In the genomic region with DNA sequence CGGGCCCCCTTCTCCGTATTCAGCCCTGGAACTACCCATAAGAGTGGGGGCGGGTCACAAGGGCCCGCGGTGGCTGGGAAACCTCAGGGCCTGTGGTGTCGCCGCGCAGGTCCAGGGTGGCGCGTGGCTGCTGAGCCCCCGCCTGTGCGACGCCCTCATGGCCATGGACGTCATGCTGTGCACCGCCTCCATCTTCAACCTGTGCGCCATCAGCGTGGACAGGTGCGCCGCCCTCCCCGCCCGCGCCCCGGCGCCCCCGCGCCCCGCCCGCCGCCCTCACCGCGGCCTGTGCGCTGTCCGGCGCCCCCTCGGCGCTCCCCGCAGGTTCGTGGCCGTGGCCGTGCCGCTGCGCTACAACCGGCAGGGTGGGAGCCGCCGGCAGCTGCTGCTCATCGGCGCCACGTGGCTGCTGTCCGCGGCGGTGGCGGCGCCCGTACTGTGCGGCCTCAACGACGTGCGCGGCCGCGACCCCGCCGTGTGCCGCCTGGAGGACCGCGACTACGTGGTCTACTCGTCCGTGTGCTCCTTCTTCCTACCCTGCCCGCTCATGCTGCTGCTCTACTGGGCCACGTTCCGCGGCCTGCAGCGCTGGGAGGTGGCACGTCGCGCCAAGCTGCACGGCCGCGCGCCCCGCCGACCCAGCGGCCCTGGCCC, we compare ENCODE assay signal across 16 cellular contexts. TPM values are rescaled to one million over a fixed set of nuclear protein-coding genes. Genes with fewer than 3 reads are reported as not detected.
DNase-seq lines count a peak whose midpoint lies in the region; ATAC-seq and TF ChIP-seq lines count a peak whose summit lies in the region.
"Had no signal": no experiment of that assay in that cellular context is flagged by ENCODE, and none has a peak within 500 bp of the region (broad histone marks: within the 10 kb centered on the region; RNA-seq: fewer than 3 reads in every experiment).

No MANE protein-coding gene starts in this region.

- H3K9me2 ChIP-seq in Karpas-422 (replicated peaks; ENCODE audit: insufficient read depth, low read length), result no peaks in the 10 kb centered on the region

- H3K9ac ChIP-seq in iPS-18a (ENCODE audit: low read length) (peak overlapping the region; percentile 61), smooth muscle cell (ENCODE audit: low read depth) (peak overlapping the region; percentile 53), Karpas-422 (ENCODE audit: low read length) (no peak overlapping the region)

- H3K36me3 ChIP-seq in heart right ventricle (peaks cover 0 to 27% (median 6%) of the 10 kb centered on the region in 9 donors), iPS-18a (ENCODE audit: control insufficient read depth, low read depth, low read length) (peaks cover 3% of the 10 kb centered on the region), smooth muscle cell (ENCODE audit: low read depth) (no peaks in the 10 kb centered on the region), SJCRH30 (no peaks in the 10 kb centered on the region; the same call in 1 of the 2 replicates), Karpas-422 (ENCODE audit: insufficient read depth, low read length) (0 out of 2 replicates have a peak, but pooled peaks cover 2% of the 10 kb centered on the region)

- H3K79me2 ChIP-seq in smooth muscle cell (ENCODE audit: low read depth) (no peaks in the 10 kb centered on the region), Karpas-422 (ENCODE audit: low read length) (no peaks in the 10 kb centered on the region)

- ATAC-seq in right cardiac atrium (no peak), heart right ventricle (no peak), activated B cell treated with CpG ODN at 0.5 μM for 24 hours (ENCODE audit: low read depth) (peak; percentile 15), GM19463 (IDR thresholded peaks at IDR 0.05; ENCODE audit: unreplicated experiment) (no peak)
- ATAC-seq: upper lobe of right lung had no signal

- H3K4me3 Mint-ChIP-seq in activated B cell treated with CpG ODN at 0.5 μM for 24 hours, result no peak overlapping the region

- H4K20me1 ChIP-seq in smooth muscle cell (ENCODE audit: low read depth) (peaks cover 75% of the 10 kb centered on the region), Karpas-422 (ENCODE audit: insufficient read depth, low read depth, low read length) (no peaks in the 10 kb centered on the region; the same call in 1 of the 2 replicates)

- H3K4me2 ChIP-seq in smooth muscle cell, result peak overlapping the region; percentile 77
- no peak overlapping the region for H3K4me2 ChIP-seq in Karpas-422 (ENCODE audit: low read depth, low read length, poor library complexity, severe bottlenecking)

- CTCF ChIA-PET in activated B cell treated with CpG ODN at 0.5 μM for 24 hours (lab: Charles Lee), result no interaction called here

- peaks cover 24% of the 10 kb centered on the region for H3K4me1 Mint-ChIP-seq in activated B cell treated with CpG ODN at 0.5 μM for 24 hours

- peaks cover 23% of the 10 kb centered on the region for H3K27me3 Mint-ChIP-seq in activated B cell treated with CpG ODN at 0.5 μM for 24 hours

- POLR2A ChIA-PET in activated B cell treated with CpG ODN at 0.5 μM for 24 hours (lab: Charles Lee), result no interaction called here

- H3K27me3 ChIP-seq in right cardiac atrium (ENCODE audit: control insufficient read depth, insufficient read depth) (no peaks in the 10 kb centered on the region), heart right ventricle (peaks cover 19 to 53% (median 40%) of the 10 kb centered on the region in 7 donors), iPS-18a (ENCODE audit: control insufficient read depth, insufficient read depth, low read length) (peaks cover 65% of the 10 kb centered on the region), smooth muscle cell (ENCODE audit: low read depth) (peaks cover 21% of the 10 kb centered on the region), SJCRH30 (no peaks in the 10 kb centered on the region), Karpas-422 (ENCODE audit: low read length) (no peaks in the 10 kb centered on the region)

- H3F3A ChIP-seq in smooth muscle cell (ENCODE audit: low read depth), result no peaks in the 10 kb centered on the region

- peak overlapping the region; percentile 2 for H3K4me3 ChIP-seq in right cardiac atrium (ENCODE audit: low read length)
- no peak overlapping the region for H3K4me3 ChIP-seq in heart right ventricle
- H3K4me3 ChIP-seq in iPS-18a (ENCODE audit: low read length), result peak overlapping the region; percentile 54
- H3K4me3 ChIP-seq in smooth muscle cell, result peak overlapping the region; percentile 9
- H3K4me3 ChIP-seq in SJCRH30, result no peak overlapping the region
- no peak overlapping the region for H3K4me3 ChIP-seq in Karpas-422 (ENCODE audit: low read length)
- H3K4me3 ChIP-seq: upper lobe of right lung had no signal

- H2AFZ ChIP-seq in smooth muscle cell (ENCODE audit: low read depth) (no peak overlapping the region), Karpas-422 (ENCODE audit: low read length) (no peak overlapping the region)

- peaks cover 5% of the 10 kb centered on the region for H3K36me3 Mint-ChIP-seq in activated B cell treated with CpG ODN at 0.5 μM for 24 hours (ENCODE audit: low read depth)
- H3K36me3 Mint-ChIP-seq: immature natural killer cell had no signal

- H3K4me1 ChIP-seq in right cardiac atrium (ENCODE audit: control insufficient read depth, insufficient read depth, low read length) (peaks cover 10% of the 10 kb centered on the region), heart right ventricle (peaks cover 4 to 30% (median 24%) of the 10 kb centered on the region in 9 donors), iPS-18a (ENCODE audit: control insufficient read depth, low read depth, low read length) (peaks cover 8% of the 10 kb centered on the region), smooth muscle cell (ENCODE audit: low read depth) (peaks cover 23% of the 10 kb centered on the region), SJCRH30 (no peaks in the 10 kb centered on the region), Karpas-422 (ENCODE audit: low read length) (no peaks in the 10 kb centered on the region)

- no peak overlapping the region for H3K27ac Mint-ChIP-seq in activated B cell treated with CpG ODN at 0.5 μM for 24 hours
- H3K27ac Mint-ChIP-seq: immature natural killer cell had no signal

- intact Hi-C loops in right cardiac atrium (cut with DNase I), result no loop called here
- intact Hi-C loops in heart right ventricle (cut with DNase I), result loop anchor here in 1 of 10 donors (1.0 kb wide), 1 partner anchor 34 kb away; no protein-coding TSS in a partner anchor
- intact Hi-C loops in activated B cell treated with CpG ODN at 0.5 μM for 24 hours (cut with micrococcal nuclease), result no loop called here

- H3K27ac ChIP-seq in right cardiac atrium (ENCODE audit: low read length) (no peak overlapping the region), heart right ventricle (no peak overlapping the region), iPS-18a (ENCODE audit: low read length) (peak overlapping the region; percentile 80), smooth muscle cell (ENCODE audit: low read depth) (peak overlapping the region; percentile 85), SJCRH30 (no peak overlapping the region), Karpas-422 (ENCODE audit: low read length) (no peak overlapping the region)
- H3K27ac ChIP-seq: upper lobe of right lung had no signal

- DNase-seq in right cardiac atrium, result peak in 1 of 3 donors; percentile 61
- no peak for DNase-seq in heart right ventricle
- no peak for DNase-seq in activated B cell treated with CpG ODN at 0.5 μM for 24 hours
- no peak for DNase-seq in smooth muscle cell (lab: John Stamatoyannopoulos, UW; ENCODE audit: unreplicated experiment)
- DNase-seq in SJCRH30, result no peak
- no peak for DNase-seq in Karpas-422
- DNase-seq: amniotic stem cell; cortex of kidney; DMS79 treated with DMSO at 0.1 percent for 48 hours; immature natural killer cell; NCI-H1417; stimulated activated CD4-positive, alpha-beta T cell treated with anti-CD3 and anti-CD28 coated beads, Interleukin-2, amount 100 ng/mL, for 48 hours; upper lobe of right lung had no signal

- H3K9me3 ChIP-seq in right cardiac atrium (ENCODE audit: control insufficient read depth, low read length), result no peaks in the 10 kb centered on the region
- H3K9me3 ChIP-seq in heart right ventricle, result no peaks in the 10 kb centered on the region
- no peaks in the 10 kb centered on the region for H3K9me3 ChIP-seq in iPS-18a (ENCODE audit: control insufficient read depth, low read depth, low read length)
- H3K9me3 ChIP-seq in smooth muscle cell (replicated peaks; ENCODE audit: low read depth), result no peaks in the 10 kb centered on the region
- H3K9me3 ChIP-seq in SJCRH30 (replicated peaks), result no peaks in the 10 kb centered on the region
- no peaks in the 10 kb centered on the region for H3K9me3 ChIP-seq in Karpas-422 (ENCODE audit: low read length)
- H3K9me3 ChIP-seq: upper lobe of right lung had no signal

- WGBS in right cardiac atrium, result 3% methylated on average over 84 of the region's 84 CpGs
- 2 to 4% methylated on average over 72 to 84 of the region's 84 CpGs for WGBS in heart right ventricle, 2 donors
- 3% methylated on average over 43 of the region's 84 CpGs for WGBS in smooth muscle cell (ENCODE audit: low lambda C conversion rate)

- TF ChIP-seq CTCF in heart right ventricle (IDR thresholded peaks at IDR 0.05) (no peak), activated B cell treated with CpG ODN at 0.5 μM for 24 hours (IDR thresholded peaks at IDR 0.05) (no peak), smooth muscle cell (IDR thresholded peaks at IDR 0.05; ENCODE audit: borderline replicate concordance, insufficient read depth, poor library complexity, severe bottlenecking) (no peak)

- H3K9me3 Mint-ChIP-seq in activated B cell treated with CpG ODN at 0.5 μM for 24 hours, result no peaks in the 10 kb centered on the region
- H3K9me3 Mint-ChIP-seq: immature natural killer cell had no signal

RNA-seq across cellular contexts. Expression of gene DRD4, which starts 2.4 kb away (rescaled TPM):
- 1 to 10 TPM in 1 of 4 donors, under 1 TPM in 2, not detected in 1; 0.26 to 1.0 (median 0.29) TPM for total RNA-seq in right cardiac atrium
- polyA plus RNA-seq in right cardiac atrium, result 0.14 TPM
- under 1 TPM in 6 of 10 donors, not detected in 4; 0.19 to 0.72 (median 0.49) TPM for total RNA-seq in heart right ventricle
- under 1 TPM in 1 of 2 donors, not detected in 1; 0.09 TPM for polyA plus RNA-seq in heart right ventricle
- 0.42 and 0.49 TPM in 2 replicates for total RNA-seq in activated B cell treated with CpG ODN at 0.5 μM for 24 hours
- not detected in 2 replicates for total RNA-seq in smooth muscle cell
- 2.7 and 3.1 TPM in 2 replicates for polyA plus RNA-seq in smooth muscle cell
- not detected in 2 replicates for total RNA-seq in SJCRH30 (2014; rRNA removed; shearing (Covaris generic))
- not detected in 2 replicates for total RNA-seq in Karpas-422 (2014; rRNA removed; shearing (Covaris generic); ENCODE audit: low replicate concordance)
- total RNA-seq: pulmonary artery endothelial cell had no signal
- polyA plus RNA-seq: immature natural killer cell had no signal

RNA-seq across cellular contexts. Expression of gene SCT, which starts 12.5 kb away (rescaled TPM):
- 1 to 10 TPM in 2 of 4 donors, under 1 TPM in 1, not detected in 1; 0.79 to 1.2 (median 1.1) TPM for total RNA-seq in right cardiac atrium
- polyA plus RNA-seq in right cardiac atrium, result not detected
- 1 to 10 TPM in 2 of 10 donors, under 1 TPM in 1, not detected in 7; 0.99 to 2.0 (median 1.0) TPM for total RNA-seq in heart right ventricle
- under 1 TPM in 1 of 2 donors, not detected in 1; 0.64 TPM for polyA plus RNA-seq in heart right ventricle
- total RNA-seq in activated B cell treated with CpG ODN at 0.5 μM for 24 hours, result not detected in 2 replicates
- not detected in 2 replicates for total RNA-seq in smooth muscle cell
- 1.4 and 2.2 TPM in 2 replicates for polyA plus RNA-seq in smooth muscle cell
- total RNA-seq in SJCRH30 (2014; rRNA removed; shearing (Covaris generic)), result not detected in 2 replicates
- total RNA-seq in Karpas-422 (2014; rRNA removed; shearing (Covaris generic); ENCODE audit: low replicate concordance), result not detected in 2 replicates
- total RNA-seq: pulmonary artery endothelial cell, upper lobe of right lung had no signal
- polyA plus RNA-seq: immature natural killer cell had no signal

RNA-seq across cellular contexts. Expression of gene CDHR5, which starts 14.7 kb away (rescaled TPM):
- total RNA-seq in right cardiac atrium (not detected), heart right ventricle (not detected), activated B cell treated with CpG ODN at 0.5 μM for 24 hours (not detected in 2 replicates), smooth muscle cell (not detected in 2 replicates)
- polyA plus RNA-seq in right cardiac atrium (0.02 TPM), heart right ventricle (not detected), smooth muscle cell (0.37 TPM in 1 of 2 replicates, not detected in the other)
- total RNA-seq in SJCRH30 (2014; rRNA removed; shearing (Covaris generic)), result not detected in 2 replicates
- 0.04 TPM in 1 of 2 replicates, not detected in the other for total RNA-seq in Karpas-422 (2014; rRNA removed; shearing (Covaris generic); ENCODE audit: low replicate concordance)
- total RNA-seq: pulmonary artery endothelial cell, upper lobe of right lung had no signal
- polyA plus RNA-seq: immature natural killer cell had no signal

RNA-seq across cellular contexts. Expression of gene IRF7, which starts 23.7 kb away (rescaled TPM):
- total RNA-seq in right cardiac atrium (10 to 100 TPM in 3 of 4 donors, 1 to 10 TPM in 1; 9.4 to 19.2 (median 13.5) TPM), heart right ventricle (10 to 100 TPM in 5 of 10 donors, 1 to 10 TPM in 5; 4.5 to 20.2 (median 9.9) TPM), activated B cell treated with CpG ODN at 0.5 μM for 24 hours (74.1 and 75.5 TPM in 2 replicates), smooth muscle cell (7.1 and 11.1 TPM in 2 replicates)
- polyA plus RNA-seq in right cardiac atrium (14.8 TPM), heart right ventricle (10 to 100 TPM; 12.2 to 48.4 TPM), smooth muscle cell (12.7 and 14.3 TPM in 2 replicates)
- total RNA-seq in SJCRH30 (2014; rRNA removed; shearing (Covaris generic)), result 3.6 and 5.8 TPM in 2 replicates
- 34.6 and 53.5 TPM in 2 replicates for total RNA-seq in Karpas-422 (2014; rRNA removed; shearing (Covaris generic); ENCODE audit: low replicate concordance)

RNA-seq across cellular contexts. Expression of gene DEAF1, which starts 55.6 kb away (rescaled TPM):
- total RNA-seq in right cardiac atrium (10 to 100 TPM; 18.2 to 25.2 (median 22.6) TPM), heart right ventricle (10 to 100 TPM; 11.0 to 25.7 (median 15.5) TPM), activated B cell treated with CpG ODN at 0.5 μM for 24 hours (36.1 and 39.8 TPM in 2 replicates), smooth muscle cell (18.7 and 19.0 TPM in 2 replicates)
- polyA plus RNA-seq in right cardiac atrium (17.5 TPM), heart right ventricle (10 to 100 TPM; 18.3 to 39.9 TPM), smooth muscle cell (39.2 and 61.5 TPM in 2 replicates)
- total RNA-seq in SJCRH30 (2014; rRNA removed; shearing (Covaris generic)), result 26.6 and 33.6 TPM in 2 replicates
- 35.9 and 57.3 TPM in 2 replicates for total RNA-seq in Karpas-422 (2014; rRNA removed; shearing (Covaris generic); ENCODE audit: low replicate concordance)

Comparison
In these comparisons a context has a peak if more than half of its experiments do, and no peak if none do; other contexts are left out.
1. H3K4me3 ChIP-seq: peak in right cardiac atrium (single experiment), iPS-18a (single experiment) and smooth muscle cell (single experiment); none in heart right ventricle (0 of 10), SJCRH30 (single experiment) and Karpas-422 (single experiment).
2. H3K27ac ChIP-seq: peak in iPS-18a (single experiment) and smooth muscle cell (single experiment); none in right cardiac atrium (single experiment), heart right ventricle (0 of 10), SJCRH30 (single experiment) and Karpas-422 (single experiment).